ENCODE assay signal across 30 cellular contexts in the genomic region with DNA sequence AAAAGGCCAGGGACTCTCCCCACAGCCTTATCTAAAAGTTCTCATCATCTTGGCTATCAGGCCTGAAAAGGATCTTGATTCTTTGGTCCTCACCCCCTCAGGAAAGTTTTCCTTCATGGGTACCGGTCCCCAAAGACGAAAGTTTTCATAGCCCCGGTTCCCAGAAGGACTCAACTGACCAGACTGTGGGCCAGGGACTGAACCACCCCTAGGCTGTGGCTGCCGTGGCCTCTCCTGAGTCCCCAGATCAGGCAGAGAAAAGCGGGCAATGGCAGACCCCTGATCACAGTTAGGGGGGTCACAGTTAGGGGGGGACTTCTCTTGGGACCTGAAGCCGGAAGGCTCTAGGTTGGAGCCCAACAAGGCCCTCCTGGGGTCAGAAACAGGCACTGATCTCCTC. TPM values are rescaled to one million over a fixed set of nuclear protein-coding genes. Genes with fewer than 3 reads are reported as not detected.
"Had no signal": no experiment of that assay in that cellular context is flagged by ENCODE, and none has a peak within 500 bp of the region (broad histone marks: within the 10 kb centered on the region; RNA-seq: fewer than 3 reads in every experiment).

No MANE protein-coding gene starts in this region.

- H3K4me2 ChIP-seq: neural progenitor cell, smooth muscle cell had no signal

- H3K9me3 ChIP-seq: neutrophil, ovary, psoas muscle, spleen, suprapubic skin, testis, tibial artery, transverse colon, upper lobe of right lung, uterus had no signal

- H3K9ac ChIP-seq: neural progenitor cell, parathyroid adenoma had no signal

- H3K27me3 ChIP-seq: ovary, testis had no signal

- H3K4me1 Mint-ChIP-seq: nephron had no signal

- DNase-seq: naive thymus-derived CD4-positive, alpha-beta T cell; natural killer cell; psoas muscle; spleen; stimulated activated CD4-positive, alpha-beta T cell treated with anti-CD3 and anti-CD28 coated beads, Interleukin-12 subunit alpha, Interleukin-12 subunit beta, amount 100 ng/mL, for 4 hours; stimulated activated CD4-positive, alpha-beta T cell treated with anti-CD3 and anti-CD28 coated beads, Interleukin-1b, Interleukin-23, amount 100 ng/mL, for 48 hours; stimulated activated CD4-positive, alpha-beta T cell treated with anti-CD3 and anti-CD28 coated beads, Interleukin-4, amount 100 ng/mL, for 1 hour; stimulated activated CD4-positive, alpha-beta T cell treated with anti-CD3 and anti-CD28 coated beads, Interleukin-4, amount 100 ng/mL, for 4 hours; stimulated activated CD8-positive, alpha-beta memory T cell treated with anti-CD3 and anti-CD28 coated beads, Interleukin-4, amount 100 ng/mL, for 48 hours; stimulated activated naive CD4-positive, alpha-beta T cell; stimulated activated naive CD8-positive, alpha-beta T cell treated with anti-CD3 and anti-CD28 coated beads, Interleukin-15, amount 100 ng/mL, for 72 hours; stimulated activated naive CD8-positive, alpha-beta T cell treated with anti-CD3 and anti-CD28 coated beads, Interleukin-15, Interleukin-2, amounts not matched to agents 100 U/mL and 50 U/mL, for 24 hours; testis; transverse colon; upper lobe of right lung; uterus had no signal

- H2AFZ ChIP-seq: neural progenitor cell, parathyroid adenoma had no signal

- H3K36me3 ChIP-seq: neural progenitor cell, neutrophil, ovary, spleen, suprapubic skin, transverse colon, upper lobe of right lung, uterus had no signal

- H3K4me3 ChIP-seq: neural progenitor cell, ovary, psoas muscle, skin epidermis, smooth muscle cell, spleen, suprapubic skin, testis, tibial artery, transverse colon, upper lobe of right lung, uterus had no signal

- H3K27ac ChIP-seq: neural progenitor cell, neutrophil, ovary, parathyroid adenoma, psoas muscle, skin epidermis, spleen, suprapubic skin, testis, tibial artery, transverse colon, upper lobe of right lung, uterus had no signal

- ATAC-seq: naive thymus-derived CD4-positive, alpha-beta T cell; natural killer cell; psoas muscle; sciatic nerve; stimulated activated memory B cell treated with anti-CD40 and anti-IgM and Interleukin-4, amounts not matched to agents 10 μg/mL and 1 μg/mL and 100 μg/mL, for 72 hours; stimulated activated naive CD8-positive, alpha-beta T cell treated with anti-CD3 and anti-CD28 coated beads, Interleukin-15, amount 100 ng/mL, for 72 hours; stimulated activated naive CD8-positive, alpha-beta T cell treated with anti-CD3 and anti-CD28 coated beads, Interleukin-15, Interleukin-2, amounts not matched to agents 100 U/mL and 50 U/mL, for 24 hours; upper lobe of right lung had no signal

- H3K36me3 Mint-ChIP-seq: natural killer cell, neural progenitor cell, type B pancreatic cell had no signal

- H3K4me3 Mint-ChIP-seq: naive thymus-derived CD4-positive, alpha-beta T cell; natural killer cell; nephron; neural progenitor cell; stimulated activated memory B cell treated with anti-CD40 and anti-IgM and Interleukin-4, amounts not matched to agents 10 μg/mL and 1 μg/mL and 100 μg/mL, for 72 hours; stimulated activated naive CD8-positive, alpha-beta T cell treated with anti-CD3 and anti-CD28 coated beads, Interleukin-15, amount 100 ng/mL, for 72 hours; type B pancreatic cell had no signal

- H3K27ac Mint-ChIP-seq: naive thymus-derived CD4-positive, alpha-beta T cell; natural killer cell; nephron; neural progenitor cell; progenitor cell of endocrine pancreas; stimulated activated memory B cell treated with anti-CD40 and anti-IgM and Interleukin-4, amounts not matched to agents 10 μg/mL and 1 μg/mL and 100 μg/mL, for 72 hours; type B pancreatic cell had no signal

- H3K9me3 Mint-ChIP-seq: naive thymus-derived CD4-positive, alpha-beta T cell; natural killer cell; nephron; neural progenitor cell; stimulated activated memory B cell treated with anti-CD40 and anti-IgM and Interleukin-4, amounts not matched to agents 10 μg/mL and 1 μg/mL and 100 μg/mL, for 72 hours; stimulated activated naive CD8-positive, alpha-beta T cell treated with anti-CD3 and anti-CD28 coated beads, Interleukin-15, amount 100 ng/mL, for 72 hours; type B pancreatic cell had no signal

- H3K4me1 ChIP-seq: neural progenitor cell, parathyroid adenoma, psoas muscle, uterus had no signal

RNA-seq across cellular contexts. Expression of gene LHFPL4, which starts 54.8 kb away (rescaled TPM):
- total RNA-seq: naive thymus-derived CD4-positive, alpha-beta T cell; natural killer cell; omental fat pad; psoas muscle; sciatic nerve; smooth muscle cell; spleen; upper lobe of right lung had no signal
- polyA plus RNA-seq: ovary, spleen had no signal
